ENCODE assay signal across 18 cellular contexts in genomic region chr5:83104031-83104430, GRCh38. TPM values are rescaled to one million over a fixed set of nuclear protein-coding genes. Genes with fewer than 3 reads are reported as not detected.
A peak's percentile ranks its signal among the peaks of the same experiment; 100 is the strongest.
DNase-seq lines count a peak whose midpoint lies in the region; ATAC-seq and TF ChIP-seq lines count a peak whose summit lies in the region.
"Had no signal": no experiment of that assay in that cellular context is flagged by ENCODE, and none has a peak within 500 bp of the region (broad histone marks: within the 10 kb centered on the region; RNA-seq: fewer than 3 reads in every experiment).

No MANE protein-coding gene starts in this region.

- H3K4me3 ChIP-seq in RWPE2 (ENCODE audit: severe bottlenecking) (no peak overlapping the region), epithelial cell of esophagus (ENCODE audit: low read length) (no peak overlapping the region), testis (no peak overlapping the region)
- H3K4me3 ChIP-seq: GM12878 had no signal

- peaks cover 0 to 10% (median 5%) of the 10 kb centered on the region in 3 donors for H3K36me3 Mint-ChIP-seq in immature natural killer cell

- no peaks in the 10 kb centered on the region for H3K36me3 ChIP-seq in RWPE2 (ENCODE audit: low read depth)
- no peaks in the 10 kb centered on the region for H3K36me3 ChIP-seq in testis (ENCODE audit: low read depth, missing control alignments)
- H3K36me3 ChIP-seq: BE2C had no signal

- H3K4me1 Mint-ChIP-seq in immature natural killer cell, result peaks cover 1 to 5% of the 10 kb centered on the region in 2 donors

- intact Hi-C loops in testis (cut with DNase I; ENCODE audit: low total_unique reads), result no loop called here

- DNase-seq in EH (ENCODE audit: low read depth) (peak; percentile 53), RWPE2 (ENCODE audit: low spot score) (no peak), epithelial cell of esophagus (ENCODE audit: low read depth) (peak; percentile 6), myocyte (ENCODE audit: low read depth) (peak; percentile 39), NCI-H82 (lab: John Stamatoyannopoulos, UW) (no peak), immature natural killer cell (no peak), testis (no peak)
- no peak for DNase-seq in activated CD8-positive, alpha-beta memory T cell treated with anti-CD3 and anti-CD28 coated beads, Interleukin-2, amount 50 U/mL, for 4 hours
- DNase-seq: BE2C, MV-4-11, NCI-H1694, NCI-H2081, NCI-H2171 treated with DMSO at 0.1 percent for 48 hours, NCI-H526, Right ventricle myocardium superior had no signal

- H3K4me3 Mint-ChIP-seq in immature natural killer cell, result no peak overlapping the region

- H3K27me3 Mint-ChIP-seq in immature natural killer cell (ENCODE audit: low read depth in 3 of 3), result no peaks in the 10 kb centered on the region

- H3K4me1 ChIP-seq in RWPE2 (ENCODE audit: insufficient read depth, poor library complexity, severe bottlenecking) (peaks cover 10% of the 10 kb centered on the region), testis (no peaks in the 10 kb centered on the region)
- H3K4me1 ChIP-seq: BE2C had no signal

- H3K27me3 ChIP-seq in RWPE2 (ENCODE audit: insufficient read depth, poor library complexity, severe bottlenecking), result no peaks in the 10 kb centered on the region
- H3K27me3 ChIP-seq in testis, result no peaks in the 10 kb centered on the region
- H3K27me3 ChIP-seq: BE2C had no signal

- H3K27ac ChIP-seq in RWPE2 (ENCODE audit: poor library complexity, severe bottlenecking), result no peak overlapping the region
- H3K27ac ChIP-seq in testis, result no peak overlapping the region
- H3K27ac ChIP-seq: KMS-11 had no signal

- no peak overlapping the region for H3K27ac Mint-ChIP-seq in immature natural killer cell

- ATAC-seq in RWPE2 (ENCODE audit: low read depth), result 0 out of 3 replicates have a peak, but pooled peaks have one; percentile 19
- ATAC-seq: GM12878, HCT116 had no signal

- no peak for TF ChIP-seq POLR2A in testis (IDR thresholded peaks at IDR 0.05)

- H3K9me3 Mint-ChIP-seq in immature natural killer cell, result no peaks in the 10 kb centered on the region

- H3K9me3 ChIP-seq in RWPE2 (ENCODE audit: severe bottlenecking), result no peaks in the 10 kb centered on the region
- no peaks in the 10 kb centered on the region for H3K9me3 ChIP-seq in testis
- H3K9me3 ChIP-seq: BE2C had no signal

- TF ChIP-seq CTCF in RWPE2 (IDR thresholded peaks at IDR 0.05; ENCODE audit: poor library complexity, severe bottlenecking) (no peak), epithelial cell of esophagus (IDR thresholded peaks at IDR 0.05; ENCODE audit: insufficient read depth, low read depth, low read length, missing control alignments) (no peak), testis (IDR thresholded peaks at IDR 0.05) (no peak)

RNA-seq across cellular contexts. Expression of gene XRCC4, which starts 26.7 kb away (rescaled TPM):
- 26.5 and 27.0 TPM in 2 replicates for total RNA-seq in myocyte
- 41.4 TPM for polyA plus RNA-seq in myocyte (2012)
- 10 to 100 TPM in 2 of 3 donors, 1 to 10 TPM in 1; 8.0 to 14.9 (median 11.7) TPM for polyA plus RNA-seq in immature natural killer cell
- 10 to 100 TPM; 14.2 to 23.3 TPM for total RNA-seq in testis
- 17.1 TPM for polyA plus RNA-seq in testis (ENCODE audit: insufficient read depth, low read depth, low replicate concordance)

RNA-seq across cellular contexts. Expression of gene TMEM167A, which starts 26.8 kb away (rescaled TPM):
- 64.5 and 72.7 TPM in 2 replicates for total RNA-seq in myocyte
- 67.2 TPM for polyA plus RNA-seq in myocyte (2012)
- polyA plus RNA-seq in immature natural killer cell, result 10 to 100 TPM; 55.9 to 99.1 (median 67.2) TPM
- 10 to 100 TPM; 34.7 to 39.0 TPM for total RNA-seq in testis
- polyA plus RNA-seq in testis (ENCODE audit: insufficient read depth, low read depth, low replicate concordance), result 47.7 TPM

Comparison
In these comparisons a context has a peak if more than half of its experiments do, and no peak if none do; other contexts are left out.
1. DNase-seq: peak in EH (single experiment), epithelial cell of esophagus (single experiment) and myocyte (single experiment); none in RWPE2 (single experiment), NCI-H82 (single experiment), immature natural killer cell (0 of 3), activated CD8-positive, alpha-beta memory T cell treated with anti-CD3 and anti-CD28 coated beads, Interleukin-2, amount 50 U/mL, for 4 hours (single experiment) and testis (single experiment).